In genomic region chr10:89836840-89837172, GRCh38 we compare ENCODE assay signal across 9 cellular contexts.
DNase-seq lines count a peak whose midpoint lies in the region; ATAC-seq and TF ChIP-seq lines count a peak whose summit lies in the region.
"Had no signal": no experiment of that assay in that cellular context is flagged by ENCODE, and none has a peak within 500 bp of the region (broad histone marks: within the 10 kb centered on the region; RNA-seq: fewer than 3 reads in every experiment).

No MANE protein-coding gene starts in this region.

- peaks cover 16% of the 10 kb centered on the region for H3K4me1 Mint-ChIP-seq in activated naive CD4-positive, alpha-beta T cell treated with anti-CD3 and anti-CD28 coated beads, Interleukin-2, amount 50 U/mL, for 24 hours
- H3K4me1 Mint-ChIP-seq in naive thymus-derived CD8-positive, alpha-beta T cell: peaks cover 7 to 29% (median 17%) of the 10 kb centered on the region in 4 donors

- TF ChIP-seq CTCF in BE2C (IDR thresholded peaks at IDR 0.05; ENCODE audit: low read depth, low read length): no peak

- DNase-seq in activated naive CD4-positive, alpha-beta T cell treated with Interleukin-2 at 50 U/mL for 16 hours: no peak
- DNase-seq in naive thymus-derived CD8-positive, alpha-beta T cell: no peak
- DNase-seq in aorta (peak in 1 of 2 donors; percentile 46), KG1 (lab: John Stamatoyannopoulos, UW) (no peak), BE2C (no peak)
- DNase-seq: NCI-H774 had no signal

- H3K27me3 ChIP-seq in duodenal mucosa (ENCODE audit: control insufficient read depth in 1 of 2, insufficient read depth in 2 of 2, low read length in 2 of 2) (no peaks in the 10 kb centered on the region), aorta (ENCODE audit: control insufficient read depth in 1 of 2, insufficient read depth in 2 of 2, low read length in 1 of 2) (no peaks in the 10 kb centered on the region), BE2C (no peaks in the 10 kb centered on the region)

- H3K4me1 ChIP-seq in duodenal mucosa (ENCODE audit: control insufficient read depth in 1 of 2, insufficient read depth in 2 of 2, low read length in 2 of 2): peaks cover 3 to 11% of the 10 kb centered on the region in 2 donors
- H3K4me1 ChIP-seq in aorta (ENCODE audit: control insufficient read depth in 1 of 2, insufficient read depth in 2 of 2, low read length in 2 of 2): no peaks in the 10 kb centered on the region
- no peaks in the 10 kb centered on the region for H3K4me1 ChIP-seq in BE2C

- H3K36me3 ChIP-seq in duodenal mucosa (ENCODE audit: control insufficient read depth in 1 of 2, insufficient read depth in 2 of 2, low read length in 2 of 2) (no peaks in the 10 kb centered on the region), aorta (ENCODE audit: control insufficient read depth in 1 of 2, insufficient read depth in 2 of 2, low read length in 1 of 2) (no peaks in the 10 kb centered on the region), BE2C (no peaks in the 10 kb centered on the region)

- peaks cover 5% of the 10 kb centered on the region for H3K27me3 Mint-ChIP-seq in activated naive CD4-positive, alpha-beta T cell treated with anti-CD3 and anti-CD28 coated beads, Interleukin-2, amount 50 U/mL, for 24 hours
- peaks cover 0 to 4% (median 0%) of the 10 kb centered on the region in 5 donors for H3K27me3 Mint-ChIP-seq in naive thymus-derived CD8-positive, alpha-beta T cell

- no peak for ATAC-seq in naive thymus-derived CD8-positive, alpha-beta T cell
- ATAC-seq in aorta (ENCODE audit: low FRiP score) (peak; percentile 40), HG03439 (IDR thresholded peaks at IDR 0.05; ENCODE audit: unreplicated experiment) (no peak)

- H3K36me3 Mint-ChIP-seq in activated naive CD4-positive, alpha-beta T cell treated with anti-CD3 and anti-CD28 coated beads, Interleukin-2, amount 50 U/mL, for 24 hours: no peaks in the 10 kb centered on the region
- H3K36me3 Mint-ChIP-seq in naive thymus-derived CD8-positive, alpha-beta T cell: no peaks in the 10 kb centered on the region

- peak overlapping the region; percentile 87 for H3K4me3 Mint-ChIP-seq in activated naive CD4-positive, alpha-beta T cell treated with anti-CD3 and anti-CD28 coated beads, Interleukin-2, amount 50 U/mL, for 24 hours
- H3K4me3 Mint-ChIP-seq in naive thymus-derived CD8-positive, alpha-beta T cell: peak overlapping the region; percentile 83 to 92 (median 90)

- 37 to 50% methylated on average over 13 of the region's 13 CpGs for WGBS in aorta, 2 donors

- H3K9me3 Mint-ChIP-seq in activated naive CD4-positive, alpha-beta T cell treated with anti-CD3 and anti-CD28 coated beads, Interleukin-2, amount 50 U/mL, for 24 hours: no peaks in the 10 kb centered on the region
- peaks cover 0 to 4% (median 0%) of the 10 kb centered on the region in 9 donors for H3K9me3 Mint-ChIP-seq in naive thymus-derived CD8-positive, alpha-beta T cell

- H3K4me3 ChIP-seq in duodenal mucosa (ENCODE audit: low read depth in 1 of 2, low read length in 2 of 2) (peak overlapping the region; percentile 80 to 89), aorta (ENCODE audit: low read length in 2 of 2) (peak overlapping the region in 1 of 2 donors; percentile 81), BE2C (ENCODE audit: low read depth, low read length) (no peak overlapping the region)

- POLR2A ChIA-PET in naive thymus-derived CD8-positive, alpha-beta T cell (lab: Charles Lee): no interaction called here

- H3K9ac ChIP-seq in duodenal mucosa (ENCODE audit: low read depth in 1 of 2, low read length in 2 of 2): peak overlapping the region; percentile 76

- intact Hi-C loops in aorta (cut with DNase I): no loop called here

- H3K9me3 ChIP-seq in duodenal mucosa (ENCODE audit: control insufficient read depth in 1 of 2, low read length in 2 of 2): no peaks in the 10 kb centered on the region
- H3K9me3 ChIP-seq in aorta (ENCODE audit: control insufficient read depth, low read length): peaks cover 1% of the 10 kb centered on the region
- H3K9me3 ChIP-seq in BE2C: no peaks in the 10 kb centered on the region

- H3K27ac ChIP-seq in duodenal mucosa (ENCODE audit: low read depth, low read length) (no peak overlapping the region), aorta (ENCODE audit: low read depth in 1 of 2, low read length in 2 of 2) (no peak overlapping the region)

- H3K27ac Mint-ChIP-seq in activated naive CD4-positive, alpha-beta T cell treated with anti-CD3 and anti-CD28 coated beads, Interleukin-2, amount 50 U/mL, for 24 hours: peak overlapping the region; percentile 56
- H3K27ac Mint-ChIP-seq in naive thymus-derived CD8-positive, alpha-beta T cell: peak overlapping the region in 9 of 10 donors; percentile 55 to 93 (median 83)
